Comparison of ENCODE assay signal across 1 cellular context in the genomic region with DNA sequence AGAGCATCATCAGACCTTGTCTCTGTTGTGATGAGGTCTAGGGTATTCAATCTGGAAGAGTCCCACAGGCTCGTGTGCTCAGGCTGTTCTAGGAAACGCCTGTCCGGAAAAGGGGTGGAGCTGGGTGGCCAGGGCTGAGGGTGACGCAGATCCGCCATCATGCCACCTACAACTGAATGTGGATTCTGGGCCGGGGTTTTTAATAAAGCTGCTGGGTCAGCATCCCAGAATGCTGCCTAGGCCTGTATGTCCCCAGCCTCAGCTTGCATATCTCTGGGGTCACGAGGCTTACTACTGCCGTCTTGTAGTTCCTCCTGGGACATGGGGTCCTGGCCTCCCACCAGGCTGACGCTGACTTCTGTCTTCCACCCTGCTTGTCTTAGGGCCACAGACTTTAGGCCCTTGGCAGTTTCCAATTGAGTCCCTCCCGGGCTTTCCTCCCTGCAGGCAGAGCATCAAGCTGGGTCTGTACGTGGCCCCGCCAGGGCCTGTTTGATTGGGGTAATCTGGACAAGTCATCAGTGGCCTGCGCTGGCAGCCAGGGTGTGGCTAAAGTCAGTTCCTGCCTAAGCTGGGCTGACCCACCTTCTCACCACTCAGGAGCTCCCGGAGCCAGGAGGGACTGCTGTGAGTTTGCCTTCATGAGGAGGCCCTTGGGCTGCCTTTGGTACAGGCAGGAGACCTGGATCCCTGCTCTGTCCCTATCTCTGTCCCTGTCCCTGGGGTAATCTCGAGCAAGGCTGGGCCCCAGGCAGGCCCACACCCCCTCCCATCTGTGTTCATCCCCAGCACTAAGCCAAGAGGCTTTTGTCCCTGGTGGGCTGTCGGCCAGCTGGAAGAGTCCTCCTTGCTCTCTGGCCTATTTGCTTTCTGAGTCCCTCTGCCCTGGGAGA.
TF ChIP-seq lines count a peak whose summit lies in the region.

No MANE protein-coding gene starts in this region.

TF ChIP-seq in K562, 482 proteins besides CTCF, POLR2A, EP300 and RAD21 (continued from another document and continues in another):
- TF ChIP-seq, protein P1, sequence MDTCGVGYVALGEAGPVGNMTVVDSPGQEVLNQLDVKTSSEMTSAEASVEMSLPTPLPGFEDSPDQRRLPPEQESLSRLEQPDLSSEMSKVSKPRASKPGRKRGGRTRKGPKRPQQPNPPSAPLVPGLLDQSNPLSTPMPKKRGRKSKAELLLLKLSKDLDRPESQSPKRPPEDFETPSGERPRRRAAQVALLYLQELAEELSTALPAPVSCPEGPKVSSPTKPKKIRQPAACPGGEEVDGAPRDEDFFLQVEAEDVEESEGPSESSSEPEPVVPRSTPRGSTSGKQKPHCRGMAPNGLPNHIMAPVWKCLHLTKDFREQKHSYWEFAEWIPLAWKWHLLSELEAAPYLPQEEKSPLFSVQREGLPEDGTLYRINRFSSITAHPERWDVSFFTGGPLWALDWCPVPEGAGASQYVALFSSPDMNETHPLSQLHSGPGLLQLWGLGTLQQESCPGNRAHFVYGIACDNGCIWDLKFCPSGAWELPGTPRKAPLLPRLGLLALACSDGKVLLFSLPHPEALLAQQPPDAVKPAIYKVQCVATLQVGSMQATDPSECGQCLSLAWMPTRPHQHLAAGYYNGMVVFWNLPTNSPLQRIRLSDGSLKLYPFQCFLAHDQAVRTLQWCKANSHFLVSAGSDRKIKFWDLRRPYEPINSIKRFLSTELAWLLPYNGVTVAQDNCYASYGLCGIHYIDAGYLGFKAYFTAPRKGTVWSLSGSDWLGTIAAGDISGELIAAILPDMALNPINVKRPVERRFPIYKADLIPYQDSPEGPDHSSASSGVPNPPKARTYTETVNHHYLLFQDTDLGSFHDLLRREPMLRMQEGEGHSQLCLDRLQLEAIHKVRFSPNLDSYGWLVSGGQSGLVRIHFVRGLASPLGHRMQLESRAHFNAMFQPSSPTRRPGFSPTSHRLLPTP (IDR thresholded peaks at IDR 0.05; ENCODE audit: borderline replicate concordance, extremely low read depth, insufficient read length), result no peak
- TF ChIP-seq HLTF (IDR thresholded peaks at IDR 0.05) (no peak), NR2F6 (CRISPR knock-in tag; IDR thresholded peaks at IDR 0.05) (no peak), L3MBTL2 (IDR thresholded peaks at IDR 0.05) (peak; percentile 73; the same call in 1 of the 2 replicates), SMC3 (conservative IDR thresholded peaks at IDR 0.05; ENCODE audit: insufficient read depth, low read depth, low read length) (no peak), ZNF253 (CRISPR knock-in tag; conservative IDR thresholded peaks at IDR 0.05) (no peak), ZNF584 (CRISPR knock-in tag; IDR thresholded peaks at IDR 0.05; ENCODE audit: low read depth) (no peak), MEF2D (tag; conservative IDR thresholded peaks at IDR 0.05; ENCODE audit: low read depth) (no peak), NFXL1 (CRISPR knock-in tag; IDR thresholded peaks at IDR 0.05) (no peak), ZKSCAN8 (CRISPR knock-in tag; IDR thresholded peaks at IDR 0.05) (no peak), CEBPB (tag; IDR thresholded peaks at IDR 0.05) (no peak), LCOR (CRISPR knock-in tag; IDR thresholded peaks at IDR 0.05) (no peak), ZNF347 (CRISPR knock-in tag; IDR thresholded peaks at IDR 0.05; ENCODE audit: low read depth) (no peak), RAD51 (IDR thresholded peaks at IDR 0.05; ENCODE audit: borderline replicate concordance, low read depth) (no peak), SUPT5H (IDR thresholded peaks at IDR 0.05) (peak; percentile 67), SRSF9 (IDR thresholded peaks at IDR 0.05; ENCODE audit: borderline replicate concordance, low read depth, low read length) (no peak), CTBP1 (IDR thresholded peaks at IDR 0.05; ENCODE audit: borderline replicate concordance) (peak; percentile 92), MTA1 (IDR thresholded peaks at IDR 0.05; ENCODE audit: borderline replicate concordance) (0 out of 2 replicates have a peak, but pooled peaks have one; percentile 16), ZNF707 (CRISPR knock-in tag; conservative IDR thresholded peaks at IDR 0.05) (no peak), SMARCE1 (IDR thresholded peaks at IDR 0.05) (peak; percentile 42; the same call in 1 of the 2 replicates), GABPA (tag; conservative IDR thresholded peaks at IDR 0.05; ENCODE audit: low read depth) (no peak), RBM14 (IDR thresholded peaks at IDR 0.05; ENCODE audit: borderline replicate concordance, insufficient read depth, low read depth, low read length) (no peak), SREBF2 (CRISPR knock-in tag; IDR thresholded peaks at IDR 0.05) (no peak), CBX3 (IDR thresholded peaks at IDR 0.05; ENCODE audit: borderline replicate concordance in 1 of 2, low read length in 2 of 2) (no peak), SMARCA4 (IDR thresholded peaks at IDR 0.05) (peak; percentile 64), SRF (CRISPR knock-in tag; IDR thresholded peaks at IDR 0.05) (peak in 1 of 2 experiments; percentile 42; a peak in 1 of 4 replicates), CBX5 (IDR thresholded peaks at IDR 0.05; ENCODE audit: borderline replicate concordance, low read depth) (no peak), ZNF232 (CRISPR knock-in tag; IDR thresholded peaks at IDR 0.05) (no peak), HNRNPH1 (optimal IDR thresholded peaks at IDR 0.05; ENCODE audit: low read depth, low read length) (no peak), FOS (IDR thresholded peaks at IDR 0.05; ENCODE audit: extremely low read depth, insufficient read length) (no peak), NCOA2 (IDR thresholded peaks at IDR 0.05; ENCODE audit: partially characterized antibody in 2 of 2) (no peak), EP400 (IDR thresholded peaks at IDR 0.05) (peak; percentile 70; the same call in 1 of the 2 replicates), ZNF175 (CRISPR knock-in tag; IDR thresholded peaks at IDR 0.05; ENCODE audit: low read depth) (no peak; the same call in 1 of the 2 replicates), ZNF239 (CRISPR knock-in tag; IDR thresholded peaks at IDR 0.05) (no peak)
- TF ChIP-seq, protein P2, sequence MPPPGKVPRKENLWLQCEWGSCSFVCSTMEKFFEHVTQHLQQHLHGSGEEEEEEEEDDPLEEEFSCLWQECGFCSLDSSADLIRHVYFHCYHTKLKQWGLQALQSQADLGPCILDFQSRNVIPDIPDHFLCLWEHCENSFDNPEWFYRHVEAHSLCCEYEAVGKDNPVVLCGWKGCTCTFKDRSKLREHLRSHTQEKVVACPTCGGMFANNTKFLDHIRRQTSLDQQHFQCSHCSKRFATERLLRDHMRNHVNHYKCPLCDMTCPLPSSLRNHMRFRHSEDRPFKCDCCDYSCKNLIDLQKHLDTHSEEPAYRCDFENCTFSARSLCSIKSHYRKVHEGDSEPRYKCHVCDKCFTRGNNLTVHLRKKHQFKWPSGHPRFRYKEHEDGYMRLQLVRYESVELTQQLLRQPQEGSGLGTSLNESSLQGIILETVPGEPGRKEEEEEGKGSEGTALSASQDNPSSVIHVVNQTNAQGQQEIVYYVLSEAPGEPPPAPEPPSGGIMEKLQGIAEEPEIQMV (tag; conservative IDR thresholded peaks at IDR 0.05; ENCODE audit: low read depth), result peak; percentile 78
- TF ChIP-seq, protein P3, sequence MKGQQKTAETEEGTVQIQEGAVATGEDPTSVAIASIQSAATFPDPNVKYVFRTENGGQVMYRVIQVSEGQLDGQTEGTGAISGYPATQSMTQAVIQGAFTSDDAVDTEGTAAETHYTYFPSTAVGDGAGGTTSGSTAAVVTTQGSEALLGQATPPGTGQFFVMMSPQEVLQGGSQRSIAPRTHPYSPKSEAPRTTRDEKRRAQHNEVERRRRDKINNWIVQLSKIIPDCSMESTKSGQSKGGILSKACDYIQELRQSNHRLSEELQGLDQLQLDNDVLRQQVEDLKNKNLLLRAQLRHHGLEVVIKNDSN (CRISPR knock-in tag; IDR thresholded peaks at IDR 0.05), result no peak
- TF ChIP-seq, protein P4, sequence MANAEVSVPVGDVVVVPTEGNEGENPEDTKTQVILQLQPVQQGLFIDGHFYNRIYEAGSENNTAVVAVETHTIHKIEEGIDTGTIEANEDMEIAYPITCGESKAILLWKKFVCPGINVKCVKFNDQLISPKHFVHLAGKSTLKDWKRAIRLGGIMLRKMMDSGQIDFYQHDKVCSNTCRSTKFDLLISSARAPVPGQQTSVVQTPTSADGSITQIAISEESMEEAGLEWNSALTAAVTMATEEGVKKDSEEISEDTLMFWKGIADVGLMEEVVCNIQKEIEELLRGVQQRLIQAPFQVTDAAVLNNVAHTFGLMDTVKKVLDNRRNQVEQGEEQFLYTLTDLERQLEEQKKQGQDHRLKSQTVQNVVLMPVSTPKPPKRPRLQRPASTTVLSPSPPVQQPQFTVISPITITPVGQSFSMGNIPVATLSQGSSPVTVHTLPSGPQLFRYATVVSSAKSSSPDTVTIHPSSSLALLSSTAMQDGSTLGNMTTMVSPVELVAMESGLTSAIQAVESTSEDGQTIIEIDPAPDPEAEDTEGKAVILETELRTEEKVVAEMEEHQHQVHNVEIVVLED (CRISPR knock-in tag; IDR thresholded peaks at IDR 0.05), result no peak
- TF ChIP-seq, protein P5, sequence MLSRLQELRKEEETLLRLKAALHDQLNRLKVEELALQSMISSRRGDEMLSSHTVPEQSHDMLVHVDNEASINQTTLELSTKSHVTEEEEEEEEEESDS (CRISPR knock-in tag; IDR thresholded peaks at IDR 0.05), result no peak
- TF ChIP-seq, protein P6, sequence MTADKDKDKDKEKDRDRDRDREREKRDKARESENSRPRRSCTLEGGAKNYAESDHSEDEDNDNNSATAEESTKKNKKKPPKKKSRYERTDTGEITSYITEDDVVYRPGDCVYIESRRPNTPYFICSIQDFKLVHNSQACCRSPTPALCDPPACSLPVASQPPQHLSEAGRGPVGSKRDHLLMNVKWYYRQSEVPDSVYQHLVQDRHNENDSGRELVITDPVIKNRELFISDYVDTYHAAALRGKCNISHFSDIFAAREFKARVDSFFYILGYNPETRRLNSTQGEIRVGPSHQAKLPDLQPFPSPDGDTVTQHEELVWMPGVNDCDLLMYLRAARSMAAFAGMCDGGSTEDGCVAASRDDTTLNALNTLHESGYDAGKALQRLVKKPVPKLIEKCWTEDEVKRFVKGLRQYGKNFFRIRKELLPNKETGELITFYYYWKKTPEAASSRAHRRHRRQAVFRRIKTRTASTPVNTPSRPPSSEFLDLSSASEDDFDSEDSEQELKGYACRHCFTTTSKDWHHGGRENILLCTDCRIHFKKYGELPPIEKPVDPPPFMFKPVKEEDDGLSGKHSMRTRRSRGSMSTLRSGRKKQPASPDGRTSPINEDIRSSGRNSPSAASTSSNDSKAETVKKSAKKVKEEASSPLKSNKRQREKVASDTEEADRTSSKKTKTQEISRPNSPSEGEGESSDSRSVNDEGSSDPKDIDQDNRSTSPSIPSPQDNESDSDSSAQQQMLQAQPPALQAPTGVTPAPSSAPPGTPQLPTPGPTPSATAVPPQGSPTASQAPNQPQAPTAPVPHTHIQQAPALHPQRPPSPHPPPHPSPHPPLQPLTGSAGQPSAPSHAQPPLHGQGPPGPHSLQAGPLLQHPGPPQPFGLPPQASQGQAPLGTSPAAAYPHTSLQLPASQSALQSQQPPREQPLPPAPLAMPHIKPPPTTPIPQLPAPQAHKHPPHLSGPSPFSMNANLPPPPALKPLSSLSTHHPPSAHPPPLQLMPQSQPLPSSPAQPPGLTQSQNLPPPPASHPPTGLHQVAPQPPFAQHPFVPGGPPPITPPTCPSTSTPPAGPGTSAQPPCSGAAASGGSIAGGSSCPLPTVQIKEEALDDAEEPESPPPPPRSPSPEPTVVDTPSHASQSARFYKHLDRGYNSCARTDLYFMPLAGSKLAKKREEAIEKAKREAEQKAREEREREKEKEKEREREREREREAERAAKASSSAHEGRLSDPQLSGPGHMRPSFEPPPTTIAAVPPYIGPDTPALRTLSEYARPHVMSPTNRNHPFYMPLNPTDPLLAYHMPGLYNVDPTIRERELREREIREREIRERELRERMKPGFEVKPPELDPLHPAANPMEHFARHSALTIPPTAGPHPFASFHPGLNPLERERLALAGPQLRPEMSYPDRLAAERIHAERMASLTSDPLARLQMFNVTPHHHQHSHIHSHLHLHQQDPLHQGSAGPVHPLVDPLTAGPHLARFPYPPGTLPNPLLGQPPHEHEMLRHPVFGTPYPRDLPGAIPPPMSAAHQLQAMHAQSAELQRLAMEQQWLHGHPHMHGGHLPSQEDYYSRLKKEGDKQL (CRISPR knock-in tag; IDR thresholded peaks at IDR 0.05; ENCODE audit: borderline replicate concordance), result no peak
- TF ChIP-seq, protein P7, sequence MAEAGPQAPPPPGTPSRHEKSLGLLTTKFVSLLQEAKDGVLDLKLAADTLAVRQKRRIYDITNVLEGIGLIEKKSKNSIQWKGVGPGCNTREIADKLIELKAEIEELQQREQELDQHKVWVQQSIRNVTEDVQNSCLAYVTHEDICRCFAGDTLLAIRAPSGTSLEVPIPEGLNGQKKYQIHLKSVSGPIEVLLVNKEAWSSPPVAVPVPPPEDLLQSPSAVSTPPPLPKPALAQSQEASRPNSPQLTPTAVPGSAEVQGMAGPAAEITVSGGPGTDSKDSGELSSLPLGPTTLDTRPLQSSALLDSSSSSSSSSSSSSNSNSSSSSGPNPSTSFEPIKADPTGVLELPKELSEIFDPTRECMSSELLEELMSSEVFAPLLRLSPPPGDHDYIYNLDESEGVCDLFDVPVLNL (CRISPR knock-in tag; IDR thresholded peaks at IDR 0.05; ENCODE audit: low read depth), result no peak
- TF ChIP-seq, protein P8, sequence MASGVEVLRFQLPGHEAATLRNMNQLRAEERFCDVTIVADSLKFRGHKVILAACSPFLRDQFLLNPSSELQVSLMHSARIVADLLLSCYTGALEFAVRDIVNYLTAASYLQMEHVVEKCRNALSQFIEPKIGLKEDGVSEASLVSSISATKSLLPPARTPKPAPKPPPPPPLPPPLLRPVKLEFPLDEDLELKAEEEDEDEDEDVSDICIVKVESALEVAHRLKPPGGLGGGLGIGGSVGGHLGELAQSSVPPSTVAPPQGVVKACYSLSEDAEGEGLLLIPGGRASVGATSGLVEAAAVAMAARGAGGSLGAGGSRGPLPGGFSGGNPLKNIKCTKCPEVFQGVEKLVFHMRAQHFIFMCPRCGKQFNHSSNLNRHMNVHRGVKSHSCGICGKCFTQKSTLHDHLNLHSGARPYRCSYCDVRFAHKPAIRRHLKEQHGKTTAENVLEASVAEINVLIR (CRISPR knock-in tag; IDR thresholded peaks at IDR 0.05), result no peak
- TF ChIP-seq, protein P9, sequence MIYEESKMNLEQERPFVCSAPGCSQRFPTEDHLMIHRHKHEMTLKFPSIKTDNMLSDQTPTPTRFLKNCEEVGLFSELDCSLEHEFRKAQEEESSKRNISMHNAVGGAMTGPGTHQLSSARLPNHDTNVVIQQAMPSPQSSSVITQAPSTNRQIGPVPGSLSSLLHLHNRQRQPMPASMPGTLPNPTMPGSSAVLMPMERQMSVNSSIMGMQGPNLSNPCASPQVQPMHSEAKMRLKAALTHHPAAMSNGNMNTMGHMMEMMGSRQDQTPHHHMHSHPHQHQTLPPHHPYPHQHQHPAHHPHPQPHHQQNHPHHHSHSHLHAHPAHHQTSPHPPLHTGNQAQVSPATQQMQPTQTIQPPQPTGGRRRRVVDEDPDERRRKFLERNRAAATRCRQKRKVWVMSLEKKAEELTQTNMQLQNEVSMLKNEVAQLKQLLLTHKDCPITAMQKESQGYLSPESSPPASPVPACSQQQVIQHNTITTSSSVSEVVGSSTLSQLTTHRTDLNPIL (CRISPR knock-in tag; IDR thresholded peaks at IDR 0.05), result no peak; the same call in 1 of the 2 replicates
